ENCODE assay signal across 20 cellular contexts in the genomic region with DNA sequence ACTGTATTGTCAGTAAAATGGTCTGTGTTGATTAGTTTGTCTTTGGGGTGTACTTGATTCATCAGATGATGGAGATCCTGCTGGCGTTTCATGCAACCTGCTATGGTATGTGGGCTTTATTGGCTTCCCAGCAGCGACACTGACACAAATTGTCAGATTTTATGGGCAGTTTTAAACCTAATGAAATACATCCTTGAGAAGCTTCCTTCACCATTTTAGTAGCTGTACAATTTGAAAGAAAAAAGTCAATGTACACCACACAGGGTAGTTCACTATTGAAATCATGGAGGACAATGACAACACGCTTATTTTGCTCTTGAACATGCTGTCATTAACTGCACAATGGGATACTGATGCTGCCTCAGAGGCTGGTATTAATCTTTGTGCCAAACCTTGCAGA.
DNase-seq lines count a peak whose midpoint lies in the region; ATAC-seq, FAIRE-seq and TF ChIP-seq lines count a peak whose summit lies in the region.
"Had no signal": no experiment of that assay in that cellular context is flagged by ENCODE, and none has a peak within 500 bp of the region (broad histone marks: within the 10 kb centered on the region; RNA-seq: fewer than 3 reads in every experiment).

No MANE protein-coding gene starts in this region.

- H3K27ac ChIP-seq in neural progenitor cell, result no peak overlapping the region
- H3K27ac ChIP-seq in right lobe of liver, result no peak overlapping the region
- H3K27ac ChIP-seq: 22Rv1, A549, C4-2B, HL-60 had no signal

- intact Hi-C loops in right lobe of liver (cut with DNase I), result no loop called here

- DNase-seq in NCI-H1105 treated with DMSO at 0.1 percent for 48 hours (lab: John Stamatoyannopoulos, UW) (peak; percentile 8), NCI-H1105 (lab: John Stamatoyannopoulos, UW) (no peak), D721Med (ENCODE audit: insufficient read length, low spot score) (no peak), NCI-H2227 treated with DMSO at 0.1 percent for 48 hours (lab: John Stamatoyannopoulos, UW) (peak; percentile 56), neural progenitor cell (ENCODE audit: low spot score) (no peak), frontal cortex (ENCODE audit: low spot score in 2 of 2) (no peak), right lobe of liver (no peak)
- DNase-seq: AML-193; Caco-2; CD4-positive, alpha-beta T cell; DMS153; DMS79 treated with DMSO at 0.1 percent for 48 hours; GF-D8 had no signal

- no peak overlapping the region for H2AFZ ChIP-seq in neural progenitor cell (replicated peaks)

- H3K4me1 ChIP-seq in neural progenitor cell, result no peaks in the 10 kb centered on the region
- H3K4me1 ChIP-seq in right lobe of liver, result no peaks in the 10 kb centered on the region
- H3K4me1 ChIP-seq: A549, Caco-2 had no signal

- no peaks in the 10 kb centered on the region for H3K36me3 ChIP-seq in neural progenitor cell
- no peaks in the 10 kb centered on the region for H3K36me3 ChIP-seq in right lobe of liver
- H3K36me3 ChIP-seq: HAP-1 had no signal

- FAIRE-seq in D721Med (lab: Jason Lieb, UNC) (peak; percentile 32), frontal cortex (lab: Jason Lieb, UNC) (no peak)
- FAIRE-seq: A549, H1 had no signal

- H3K36me3 Mint-ChIP-seq in neural progenitor cell, result no peaks in the 10 kb centered on the region

- TF ChIP-seq POLR2A in right lobe of liver (IDR thresholded peaks at IDR 0.05), result no peak

- H3K27me3 ChIP-seq in neural progenitor cell (no peaks in the 10 kb centered on the region), right lobe of liver (no peaks in the 10 kb centered on the region)

- no peak overlapping the region for H3K9ac ChIP-seq in neural progenitor cell

- H3K27me3 Mint-ChIP-seq in neural progenitor cell (ENCODE audit: insufficient read depth, low read depth), result no peaks in the 10 kb centered on the region

- peaks cover 26% of the 10 kb centered on the region for H3K4me1 Mint-ChIP-seq in neural progenitor cell

- H3K79me2 ChIP-seq in neural progenitor cell (ENCODE audit: low read depth), result no peaks in the 10 kb centered on the region

- no peak overlapping the region for H3K4me3 Mint-ChIP-seq in neural progenitor cell
- H3K4me3 Mint-ChIP-seq: CD4-positive, alpha-beta T cell had no signal

- no peak for ATAC-seq in HG03521 (IDR thresholded peaks at IDR 0.05; ENCODE audit: unreplicated experiment)
- no peak for ATAC-seq in right lobe of liver
- ATAC-seq: A549 had no signal

- H3K4me3 ChIP-seq in neural progenitor cell, result no peak overlapping the region
- no peak overlapping the region for H3K4me3 ChIP-seq in right lobe of liver
- H3K4me3 ChIP-seq: A549, HAP-1 had no signal

- no peaks in the 10 kb centered on the region for H3K9me3 Mint-ChIP-seq in neural progenitor cell
- H3K9me3 Mint-ChIP-seq: CD4-positive, alpha-beta T cell had no signal

- H3K4me2 ChIP-seq in neural progenitor cell, result no peak overlapping the region
- H3K4me2 ChIP-seq: A549 had no signal

- H3F3A ChIP-seq in neural progenitor cell (ENCODE audit: low read depth), result no peaks in the 10 kb centered on the region

- WGBS in right lobe of liver (ENCODE audit: insufficient coverage, low coverage, low lambda C conversion rate, missing lambda C conversion rate), result 39% methylated on average over 3 of the region's 3 CpGs

- H4K20me1 ChIP-seq in neural progenitor cell (ENCODE audit: low read depth), result no peaks in the 10 kb centered on the region

- H3K9me3 ChIP-seq in neural progenitor cell (ENCODE audit: low read depth) (no peaks in the 10 kb centered on the region), right lobe of liver (no peaks in the 10 kb centered on the region)
- H3K9me3 ChIP-seq: A549, Caco-2, HAP-1 had no signal

- TF ChIP-seq CTCF in D721Med (IDR thresholded peaks at IDR 0.05; ENCODE audit: insufficient read depth, missing control alignments), result no peak
- TF ChIP-seq CTCF in neural progenitor cell (IDR thresholded peaks at IDR 0.05), result no peak
- TF ChIP-seq CTCF in right lobe of liver (IDR thresholded peaks at IDR 0.05), result no peak

- H3K27ac Mint-ChIP-seq in neural progenitor cell, result peak overlapping the region; percentile 50
- H3K27ac Mint-ChIP-seq: CD4-positive, alpha-beta T cell had no signal

Comparison
In these comparisons a context has a peak if more than half of its experiments do, and no peak if none do; other contexts are left out.
1. DNase-seq: peak in NCI-H1105 treated with DMSO at 0.1 percent for 48 hours (single experiment) and NCI-H2227 treated with DMSO at 0.1 percent for 48 hours (single experiment); none in NCI-H1105 (single experiment), D721Med (single experiment), neural progenitor cell (single experiment), frontal cortex (0 of 2) and right lobe of liver (0 of 3).